In genomic region chrX:22122510-22122909, GRCh38 we compare ENCODE assay signal across 12 cellular contexts.
A peak's percentile ranks its signal among the peaks of the same experiment; 100 is the strongest.
DNase-seq lines count a peak whose midpoint lies in the region; ATAC-seq and TF ChIP-seq lines count a peak whose summit lies in the region.
"Had no signal": no experiment of that assay in that cellular context is flagged by ENCODE, and none has a peak within 500 bp of the region (broad histone marks: within the 10 kb centered on the region; RNA-seq: fewer than 3 reads in every experiment).

No MANE protein-coding gene starts in this region.

- no peaks in the 10 kb centered on the region for H3K36me3 ChIP-seq in BE2C

- no peak for ATAC-seq in HG02763 (IDR thresholded peaks at IDR 0.05; ENCODE audit: unreplicated experiment)
- ATAC-seq in HG03442 (IDR thresholded peaks at IDR 0.05; ENCODE audit: unreplicated experiment), result no peak
- ATAC-seq: left lobe of liver had no signal

- H3K4me3 ChIP-seq in BE2C (ENCODE audit: low read depth, low read length), result no peak overlapping the region

- H3K9me3 ChIP-seq in BE2C, result no peaks in the 10 kb centered on the region

- peak; percentile 46 for DNase-seq in BE2C
- peak; percentile 59 for DNase-seq in NCI-H226
- DNase-seq in chondrocyte (ENCODE audit: low spot score), result no peak
- DNase-seq in mesothelial cell of epicardium (ENCODE audit: low spot score in 2 of 2, unreplicated experiment in 2 of 2), result no peak
- no peak for DNase-seq in GOT3 (lab: John Stamatoyannopoulos, UW)
- no peak for DNase-seq in activated effector memory CD4-positive, alpha-beta T cell treated with Interleukin-2 at 50 U/mL for 16 hours
- DNase-seq: activated CD4-positive, alpha-beta T cell treated with anti-CD3 and anti-CD28 coated beads, Interleukin-2, amount 50 U/mL, for 1 hour; C1 segment of cervical spinal cord; SW 1271 had no signal

- no peak for TF ChIP-seq CTCF in BE2C (IDR thresholded peaks at IDR 0.05; ENCODE audit: low read depth, low read length)
- TF ChIP-seq CTCF in chondrocyte (IDR thresholded peaks at IDR 0.05), result no peak
- no peak for TF ChIP-seq CTCF in mesothelial cell of epicardium (IDR thresholded peaks at IDR 0.05; ENCODE audit: unreplicated experiment)

- H3K36me3 Mint-ChIP-seq in chondrocyte (ENCODE audit: low read depth) (peaks cover 2% of the 10 kb centered on the region), mesothelial cell of epicardium (no peaks in the 10 kb centered on the region)

- peak overlapping the region; percentile 54 for H3K27ac Mint-ChIP-seq in chondrocyte (ENCODE audit: unreplicated experiment)
- H3K27ac Mint-ChIP-seq in mesothelial cell of epicardium, result peak overlapping the region; percentile 84

- H3K27me3 Mint-ChIP-seq in chondrocyte (ENCODE audit: low read depth) (no peaks in the 10 kb centered on the region), mesothelial cell of epicardium (ENCODE audit: low read depth) (no peaks in the 10 kb centered on the region)

- H3K9me3 Mint-ChIP-seq in chondrocyte (ENCODE audit: low read depth), result peaks cover 8% of the 10 kb centered on the region
- peaks cover 9% of the 10 kb centered on the region for H3K9me3 Mint-ChIP-seq in mesothelial cell of epicardium

- H3K4me1 ChIP-seq in BE2C, result peaks cover 3% of the 10 kb centered on the region; the same call in 1 of the 2 replicates

- no peak overlapping the region for H3K4me3 Mint-ChIP-seq in chondrocyte (ENCODE audit: unreplicated experiment)
- no peak overlapping the region for H3K4me3 Mint-ChIP-seq in mesothelial cell of epicardium

- no peaks in the 10 kb centered on the region for H3K27me3 ChIP-seq in BE2C

- peaks cover 42% of the 10 kb centered on the region for H3K4me1 Mint-ChIP-seq in chondrocyte (ENCODE audit: low read depth)
- H3K4me1 Mint-ChIP-seq in mesothelial cell of epicardium, result peaks cover 51% of the 10 kb centered on the region

Comparison
In these comparisons a context has a peak if more than half of its experiments do, and no peak if none do; other contexts are left out.
1. DNase-seq: peak in BE2C (single experiment) and NCI-H226 (single experiment); none in chondrocyte (single experiment), mesothelial cell of epicardium (0 of 2), GOT3 (single experiment) and activated effector memory CD4-positive, alpha-beta T cell treated with Interleukin-2 at 50 U/mL for 16 hours (single experiment).